Comparison of ENCODE assay signal across 9 cellular contexts in genomic region chr16:20903889-20904506, GRCh38. TPM values are rescaled to one million over a fixed set of nuclear protein-coding genes. Genes with fewer than 3 reads are reported as not detected.
DNase-seq lines count a peak whose midpoint lies in the region; ATAC-seq and TF ChIP-seq lines count a peak whose summit lies in the region.
"Had no signal": no experiment of that assay in that cellular context is flagged by ENCODE, and none has a peak within 500 bp of the region (broad histone marks: within the 10 kb centered on the region; RNA-seq: fewer than 3 reads in every experiment).

No MANE protein-coding gene starts in this region.

- H3K9me3 ChIP-seq in HEK293 (ENCODE audit: control insufficient read depth, insufficient read depth, low read depth, low read length) = no peaks in the 10 kb centered on the region
- no peaks in the 10 kb centered on the region for H3K9me3 ChIP-seq in SJSA1 (replicated peaks)
- no peaks in the 10 kb centered on the region for H3K9me3 ChIP-seq in skeletal muscle satellite cell (replicated peaks; ENCODE audit: low read length)

- H3K36me3 ChIP-seq in HEK293 (ENCODE audit: control insufficient read depth in 2 of 2, insufficient read depth in 1 of 2, low read length in 2 of 2) = no peaks in the 10 kb centered on the region
- H3K36me3 ChIP-seq in SJSA1 = peaks cover 15% of the 10 kb centered on the region
- H3K36me3 ChIP-seq in skeletal muscle satellite cell (ENCODE audit: insufficient read depth, low read length) = no peaks in the 10 kb centered on the region

- H3K27ac ChIP-seq in HEK293 (ENCODE audit: extremely low read depth, low read depth, low read length) (no peak overlapping the region), SJSA1 (peak overlapping the region; percentile 91), epithelial cell of prostate (peak overlapping the region; percentile 97)

- H3K4me2 ChIP-seq in skeletal muscle satellite cell (ENCODE audit: low read length) = peak overlapping the region; percentile 44

- POLR2A ChIA-PET in HEK293 (lab: Yijun Ruan, JAX) = interaction anchor here (1.6 kb wide), 1 partner anchor 53 kb away, joined by 3 read pairs; no protein-coding TSS in a partner anchor

- H3K4me1 ChIP-seq in HEK293 (ENCODE audit: control insufficient read depth, insufficient read depth, low read length) = peaks cover 10% of the 10 kb centered on the region; the same call in 1 of the 2 replicates
- H3K4me1 ChIP-seq in SJSA1 (replicated peaks) = peaks cover 67% of the 10 kb centered on the region
- peaks cover 70% of the 10 kb centered on the region for H3K4me1 ChIP-seq in skeletal muscle satellite cell (ENCODE audit: control insufficient read depth, insufficient read depth, low read length)

- TF ChIP-seq CTCF in HEK293 (tag by site-specific recombination; IDR thresholded peaks at IDR 0.05) (no peak), GM13976 (IDR thresholded peaks at IDR 0.05; ENCODE audit: borderline replicate concordance, control extremely low read depth, extremely low read depth, insufficient read depth, missing control alignments) (no peak)

- CTCF ChIA-PET in HEK293 (lab: Yijun Ruan, JAX) = no interaction called here

- ATAC-seq in GM18867 (IDR thresholded peaks at IDR 0.05; ENCODE audit: unreplicated experiment) = no peak
- ATAC-seq in GM18517 (IDR thresholded peaks at IDR 0.05; ENCODE audit: unreplicated experiment) = no peak

- H3K27me3 ChIP-seq in SJSA1 (replicated peaks) = no peaks in the 10 kb centered on the region
- H3K27me3 ChIP-seq in skeletal muscle satellite cell (ENCODE audit: control insufficient read depth, insufficient read depth, low read length) = no peaks in the 10 kb centered on the region

- peak overlapping the region; percentile 80 for H3K9ac ChIP-seq in skeletal muscle satellite cell (ENCODE audit: low read depth, low read length)

- DNase-seq in SJSA1 (ENCODE audit: low read depth in 1 of 2, low spot score in 2 of 2) (no peak), epithelial cell of prostate (ENCODE audit: low read depth, low spot score) (no peak), GM13976 (ENCODE audit: low spot score) (no peak)
- DNase-seq in stimulated activated naive CD4-positive, alpha-beta T cell treated with Interleukin-2 at 50 U/mL for 16 hours (lab: John Stamatoyannopoulos, UW) = no peak
- DNase-seq: SHP77 had no signal

- H3K4me3 ChIP-seq in HEK293 (ENCODE audit: low read depth, low read length) (no peak overlapping the region), SJSA1 (no peak overlapping the region), skeletal muscle satellite cell (ENCODE audit: low read length) (no peak overlapping the region)

- in situ Hi-C loops in GM13976 (cut with MboI; ENCODE audit: low sequenced_read_pairs, unreplicated experiment) = no loop called here

TF ChIP-seq in HEK293, 187 proteins besides CTCF, POLR2A, EP300 and RAD21:
- peak; percentile 77; the same call in 1 of the 2 replicates for TF ChIP-seq ZNF24 (tag by site-specific recombination; IDR thresholded peaks at IDR 0.05)
- TF ChIP-seq ZNF76 (tag by site-specific recombination; IDR thresholded peaks at IDR 0.05; ENCODE audit: borderline replicate concordance, low read depth) = no peak
TF ChIP-seq in HEK293: peak in this region for 1.

RNA-seq across cellular contexts. Expression of gene LYRM1, which starts 3.4 kb away (rescaled TPM):
- 25.2 and 48.2 TPM in 2 replicates for total RNA-seq in SJSA1 (2014; rRNA removed; shearing (Covaris generic))
- 50.5 and 66.7 TPM in 2 replicates for total RNA-seq in skeletal muscle satellite cell (2012; rRNA removed)

RNA-seq across cellular contexts. Expression of gene DCUN1D3, which starts 3.8 kb away (rescaled TPM):
- total RNA-seq in SJSA1 (2014; rRNA removed; shearing (Covaris generic)) = 14.0 and 17.7 TPM in 2 replicates
- 28.2 and 29.4 TPM in 2 replicates for total RNA-seq in skeletal muscle satellite cell (2012; rRNA removed)
